20 cellular contexts compared by ENCODE assay signal in genomic region chr1:202235003-202235660, GRCh38. TPM values are rescaled to one million over a fixed set of nuclear protein-coding genes. Genes with fewer than 3 reads are reported as not detected.
A peak's percentile ranks its signal among the peaks of the same experiment; 100 is the strongest.
DNase-seq lines count a peak whose midpoint lies in the region; ATAC-seq, FAIRE-seq and TF ChIP-seq lines count a peak whose summit lies in the region.
"Had no signal": no experiment of that assay in that cellular context is flagged by ENCODE, and none has a peak within 500 bp of the region (broad histone marks: within the 10 kb centered on the region; RNA-seq: fewer than 3 reads in every experiment).

No MANE protein-coding gene starts in this region.

- intact Hi-C loops in endothelial cell of umbilical vein (cut with micrococcal nuclease) = loop anchor here (1.0 kb wide), 1 partner anchor 80 kb away; no protein-coding TSS in a partner anchor
- intact Hi-C loops in left colon (cut with DNase I, micrococcal nuclease) = no loop called here
- intact Hi-C loops in psoas muscle (cut with DNase I) = loop anchor here in 1 of 2 donors (10.0 kb wide), 1 partner anchor 920 kb away; no protein-coding TSS in a partner anchor

- dilution Hi-C loops in endothelial cell of umbilical vein (cut with MboI; ENCODE audit: extremely low pct_ligation_motif_present, low sequenced_read_pairs) = no loop called here

- H3K4me2 ChIP-seq in endothelial cell of umbilical vein (ENCODE audit: insufficient read depth, low read length) (peak overlapping the region; percentile 46), trophoblast cell (ENCODE audit: low read length) (peak overlapping the region; percentile 22)
- H3K4me2 ChIP-seq: KMS-11 had no signal

- no TSS peak for BruUV-seq in endothelial cell of umbilical vein (replicated peaks; lab: Mats Ljungman, UMichigan)

- H3K27me3 ChIP-seq in endothelial cell of umbilical vein (ENCODE audit: control insufficient read depth in 2 of 2, insufficient read depth in 2 of 2, low read length in 2 of 2) (peaks cover 0 to 2% of the 10 kb centered on the region in 2 experiments), trophoblast cell (ENCODE audit: insufficient read depth, low read length) (no peaks in the 10 kb centered on the region), psoas muscle (ENCODE audit: insufficient read depth in 3 of 3, low read length in 2 of 3) (peaks cover 0 to 6% (median 0%) of the 10 kb centered on the region in 3 donors)

- peaks cover 13% of the 10 kb centered on the region for H3K4me1 ChIP-seq in endothelial cell of umbilical vein (ENCODE audit: control insufficient read depth, extremely low read depth, insufficient read depth, low read length)
- peaks cover 30 to 36% of the 10 kb centered on the region in 2 experiments for H3K4me1 ChIP-seq in trophoblast cell (ENCODE audit: control insufficient read depth in 1 of 2, insufficient read depth in 2 of 2, low read length in 2 of 2)
- H3K4me1 ChIP-seq in psoas muscle = no peaks in the 10 kb centered on the region

- TF ChIP-seq POLR2A in endothelial cell of umbilical vein (IDR thresholded peaks at IDR 0.05; ENCODE audit: low read depth, low read length) = no peak

- H3K9ac ChIP-seq in endothelial cell of umbilical vein (replicated peaks; ENCODE audit: extremely low read depth, insufficient read depth, low read length) (no peak overlapping the region), trophoblast cell (ENCODE audit: low read length) (no peak overlapping the region)
- H3K9ac ChIP-seq: KMS-11 had no signal

- H3K36me3 ChIP-seq in endothelial cell of umbilical vein (ENCODE audit: control insufficient read depth in 2 of 2, extremely low read depth in 1 of 2, insufficient read depth in 2 of 2, low read length in 2 of 2) = no peaks in the 10 kb centered on the region
- H3K36me3 ChIP-seq in trophoblast cell (ENCODE audit: control insufficient read depth in 1 of 2, insufficient read depth in 2 of 2, low read length in 2 of 2) = no peaks in the 10 kb centered on the region
- H3K36me3 ChIP-seq in psoas muscle (ENCODE audit: insufficient read depth in 1 of 2, low read depth in 1 of 2) = no peaks in the 10 kb centered on the region
- H3K36me3 ChIP-seq: sigmoid colon had no signal

- H3K14ac ChIP-seq in trophoblast cell (ENCODE audit: low read length) = peak overlapping the region; percentile 89

- ATAC-seq in left colon (no peak), GM18519 (IDR thresholded peaks at IDR 0.05; ENCODE audit: low FRiP score, unreplicated experiment) (no peak), psoas muscle (no peak)
- ATAC-seq: activated CD8-positive, alpha-beta memory T cell treated with anti-CD3 and anti-CD28 coated beads, Interleukin-2, amount 10 ng/mL, durations not matched to agents 7 days and 5 days had no signal

- H2AFZ ChIP-seq in endothelial cell of umbilical vein (ENCODE audit: low read depth, low read length) (peak overlapping the region; percentile 35), trophoblast cell (ENCODE audit: insufficient read depth, low read length, poor library complexity) (no peak overlapping the region)

- H2BK5ac ChIP-seq in trophoblast cell (ENCODE audit: low read depth, low read length, poor library complexity) = peak overlapping the region; percentile 64

- peaks cover 17% of the 10 kb centered on the region for H3K79me1 ChIP-seq in trophoblast cell (ENCODE audit: low read length)

- POLR2A ChIA-PET in endothelial cell of umbilical vein (lab: Charles Lee) = no interaction called here

- no peaks in the 10 kb centered on the region for H3K9me1 ChIP-seq in endothelial cell of umbilical vein (replicated peaks; ENCODE audit: control insufficient read depth, extremely low read depth, insufficient read depth, low read length)

- DNase-seq in ELR (ENCODE audit: low read depth) (peak; percentile 61), NCI-H69 (lab: John Stamatoyannopoulos, UW) (peak; percentile 67), endothelial cell of umbilical vein (ENCODE audit: low read depth, low spot score) (no peak), trophoblast cell (peak; percentile 54 to 63), left colon (no peak), NCI-H510A treated with DMSO at 0.1 percent for 48 hours (lab: John Stamatoyannopoulos, UW) (no peak), psoas muscle (no peak)
- DNase-seq: activated CD8-positive, alpha-beta memory T cell treated with anti-CD3 and anti-CD28 coated beads, Interleukin-2, amount 10 ng/mL, durations not matched to agents 7 days and 5 days; activated effector memory CD4-positive, alpha-beta T cell treated with Interleukin-2 at 50 U/mL for 16 hours; C1 segment of cervical spinal cord; DMS153; NCI-H1105 treated with DMSO at 0.1 percent for 48 hours; SHP77; sigmoid colon; stimulated activated CD4-positive, alpha-beta T cell treated with anti-CD3 and anti-CD28 coated beads, Interleukin-4, amount 100 ng/mL, for 24 hours had no signal

- no peak overlapping the region for H4K12ac ChIP-seq in trophoblast cell (ENCODE audit: low read depth, low read length)

- TF ChIP-seq CTCF in endothelial cell of umbilical vein (IDR thresholded peaks at IDR 0.05; ENCODE audit: extremely low read depth in 1 of 2, insufficient read depth in 1 of 2, low read depth in 1 of 2, low read length in 2 of 2) (no peak), psoas muscle (IDR thresholded peaks at IDR 0.05) (no peak)

- H4K20me1 ChIP-seq in endothelial cell of umbilical vein (replicated peaks; ENCODE audit: control insufficient read depth, extremely low read depth, insufficient read depth, low read length) = no peaks in the 10 kb centered on the region

- WGBS in trophoblast cell (ENCODE audit: extremely low coverage, insufficient coverage, insufficient read length) = no CpG with 5 or more reads among the region's 7 CpGs
- 76 to 79% (median 78%) methylated on average over 7 of the region's 7 CpGs for WGBS in psoas muscle, 3 donors

- peak overlapping the region; percentile 57 for H4K8ac ChIP-seq in trophoblast cell (ENCODE audit: low read depth, low read length)

- H2BK12ac ChIP-seq in trophoblast cell (ENCODE audit: low read length) = peak overlapping the region; percentile 95

- H4K91ac ChIP-seq in trophoblast cell (ENCODE audit: low read depth, low read length) = peak overlapping the region; percentile 84

- CTCF ChIA-PET in endothelial cell of umbilical vein (lab: Charles Lee) = interaction anchor here (0.6 to 1.5 kb wide), 22 partner anchors 10 to 484 kb away, joined by 3 to 22 read pairs (median 4); partner anchors contain the start of gene LGR6

- H3K79me2 ChIP-seq in endothelial cell of umbilical vein (ENCODE audit: control insufficient read depth, insufficient read depth, low read length) (no peaks in the 10 kb centered on the region), trophoblast cell (ENCODE audit: control insufficient read depth, insufficient read depth, low read length, poor library complexity) (no peaks in the 10 kb centered on the region)

- H2AK5ac ChIP-seq in trophoblast cell (ENCODE audit: low read length) = peak overlapping the region; percentile 71

- no peak overlapping the region for H3K27ac ChIP-seq in endothelial cell of umbilical vein (ENCODE audit: insufficient read depth, low read depth, low read length)
- peak overlapping the region; percentile 83 for H3K27ac ChIP-seq in trophoblast cell (ENCODE audit: low read depth, low read length)
- no peak overlapping the region for H3K27ac ChIP-seq in psoas muscle
- H3K27ac ChIP-seq: KMS-11, sigmoid colon had no signal

- H3K4me3 ChIP-seq in endothelial cell of umbilical vein (replicated peaks in 1 of 3; ENCODE audit: insufficient read depth in 1 of 3, low read depth in 1 of 3, low read length in 3 of 3) (no peak overlapping the region), trophoblast cell (ENCODE audit: low read depth, low read length) (no peak overlapping the region), psoas muscle (no peak overlapping the region)
- H3K4me3 ChIP-seq: sigmoid colon had no signal

- peak overlapping the region; percentile 63 for H3K18ac ChIP-seq in trophoblast cell (ENCODE audit: low read length)

- H3K9me3 ChIP-seq in endothelial cell of umbilical vein (replicated peaks; ENCODE audit: control insufficient read depth, insufficient read depth, low read length) (no peaks in the 10 kb centered on the region), trophoblast cell (ENCODE audit: insufficient read depth, low read depth, low read length) (no peaks in the 10 kb centered on the region), psoas muscle (no peaks in the 10 kb centered on the region)
- H3K9me3 ChIP-seq: sigmoid colon had no signal

- H3K4ac ChIP-seq in trophoblast cell (ENCODE audit: low read depth, low read length) = peak overlapping the region; percentile 49

- FAIRE-seq in endothelial cell of umbilical vein (lab: Jason Lieb, UNC) = no peak
- FAIRE-seq: colon had no signal

- peak overlapping the region; percentile 94 for H2BK120ac ChIP-seq in trophoblast cell (ENCODE audit: insufficient read depth, low read length, poor library complexity)

- H3K23ac ChIP-seq in trophoblast cell (ENCODE audit: low read length) = no peak overlapping the region

TF ChIP-seq in endothelial cell of umbilical vein, 7 proteins besides CTCF, POLR2A, EP300 and RAD21:
- TF ChIP-seq EZH2 (IDR thresholded peaks at IDR 0.05; ENCODE audit: borderline replicate concordance, low read depth, low read length, severe bottlenecking) (no peak), JUN (IDR thresholded peaks at IDR 0.05; ENCODE audit: borderline replicate concordance, insufficient read depth, insufficient read length, low read depth) (no peak), GATA2 (IDR thresholded peaks at IDR 0.05; ENCODE audit: insufficient read depth, insufficient read length, low read depth, low read length) (no peak), FOS (IDR thresholded peaks at IDR 0.05; ENCODE audit: borderline replicate concordance, insufficient read depth, low read length) (no peak), POLR2AphosphoS5 (IDR thresholded peaks at IDR 0.05; ENCODE audit: insufficient read depth, low read depth, low read length) (no peak), MYC (IDR thresholded peaks at IDR 0.05; ENCODE audit: low read depth, low read length) (no peak)
- TF ChIP-seq, protein P1, sequence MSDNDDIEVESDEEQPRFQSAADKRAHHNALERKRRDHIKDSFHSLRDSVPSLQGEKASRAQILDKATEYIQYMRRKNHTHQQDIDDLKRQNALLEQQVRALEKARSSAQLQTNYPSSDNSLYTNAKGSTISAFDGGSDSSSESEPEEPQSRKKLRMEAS (IDR thresholded peaks at IDR 0.05; ENCODE audit: insufficient read depth, insufficient read length) = no peak
TF ChIP-seq in endothelial cell of umbilical vein: peak in this region for 0.

RNA-seq across cellular contexts. Expression of gene LGR6, which starts 41.5 kb away (rescaled TPM):
- total RNA-seq in endothelial cell of umbilical vein = not detected in 2 replicates
- polyA plus RNA-seq in endothelial cell of umbilical vein = not detected in 2 replicates
- polyA plus RNA-seq in endothelial cell of umbilical vein (2011; cell fraction: cytosol; rRNA removed) = not detected in 2 replicates
- 0.04 TPM in 1 of 2 replicates, not detected in the other for polyA plus RNA-seq in endothelial cell of umbilical vein (2011; cell fraction: nucleus; rRNA removed)
- polyA plus RNA-seq in endothelial cell of umbilical vein (2012) = 0.14 and 0.27 TPM in 2 replicates
- not detected in 2 replicates for polyA minus RNA-seq in endothelial cell of umbilical vein
- not detected for polyA minus RNA-seq in endothelial cell of umbilical vein (2011; cell fraction: cytosol; rRNA and poly(A)+ RNA removed)
- polyA minus RNA-seq in endothelial cell of umbilical vein (2011; cell fraction: nucleus; rRNA and poly(A)+ RNA removed) = not detected in 2 replicates
- 0.04 and 0.10 TPM in 2 replicates for polyA plus RNA-seq in trophoblast cell (2013)
- total RNA-seq in left colon = 1 to 10 TPM; 1.1 to 1.9 TPM
- total RNA-seq in psoas muscle = under 1 TPM in 1 of 4 donors, not detected in 3; 0.19 TPM
- polyA plus RNA-seq in psoas muscle = under 1 TPM; 0.12 to 0.20 (median 0.13) TPM
- total RNA-seq: epithelial cell of proximal tubule, glomerular endothelial cell had no signal

Comparison
In these comparisons a context has a peak if more than half of its experiments do, and no peak if none do; other contexts are left out.
1. DNase-seq: peak in ELR (single experiment), NCI-H69 (single experiment) and trophoblast cell (2 of 2); none in endothelial cell of umbilical vein (single experiment), left colon (0 of 2), NCI-H510A treated with DMSO at 0.1 percent for 48 hours (single experiment) and psoas muscle (0 of 2).